Comparison of ENCODE assay signal across 1 cellular context in genomic region chr2:28626891-28627421, GRCh38.
TF ChIP-seq lines count a peak whose summit lies in the region.

No MANE protein-coding gene starts in this region.

TF ChIP-seq in liver, 16 proteins besides CTCF, POLR2A, EP300 and RAD21 (continued from another document):
- TF ChIP-seq REST (IDR thresholded peaks at IDR 0.05), result no peak
- TF ChIP-seq MAX (IDR thresholded peaks at IDR 0.05), result no peak
